1 cellular context compared by ENCODE assay signal in the genomic region with DNA sequence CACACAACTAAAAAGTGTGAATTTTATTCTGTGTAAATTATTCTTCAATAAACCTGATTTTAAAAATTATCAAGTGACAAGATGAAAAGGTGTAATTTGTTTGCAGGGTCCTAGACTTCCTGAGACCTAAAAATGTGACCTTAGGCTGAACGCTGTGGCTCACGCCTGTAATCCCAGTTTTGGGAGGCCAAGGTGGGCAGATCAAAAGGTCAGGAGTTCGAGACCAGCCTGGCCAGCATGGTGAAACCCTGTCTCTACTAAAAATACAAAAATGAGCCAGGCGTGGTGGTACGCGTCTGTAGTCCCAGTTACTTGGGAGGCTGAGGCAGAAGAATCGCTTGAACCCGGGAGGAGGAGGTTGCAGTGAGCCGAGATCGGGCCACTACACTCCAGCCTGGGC. TPM values are rescaled to one million over a fixed set of nuclear protein-coding genes. Genes with fewer than 3 reads are reported as not detected.
"Had no signal": no experiment of that assay in that cellular context is flagged by ENCODE, and none has a peak within 500 bp of the region (broad histone marks: within the 10 kb centered on the region; RNA-seq: fewer than 3 reads in every experiment).

No MANE protein-coding gene starts in this region.

RNA-seq across cellular contexts. Expression of a gene that starts 52.0 kb away (rescaled TPM):
- total RNA-seq: foreskin keratinocyte had no signal
